ENCODE assay signal across 25 cellular contexts in genomic region chr5:45402804-45403455, GRCh38.
"Had no signal": no experiment of that assay in that cellular context is flagged by ENCODE, and none has a peak within 500 bp of the region (broad histone marks: within the 10 kb centered on the region; RNA-seq: fewer than 3 reads in every experiment).

No MANE protein-coding gene starts in this region.

- H3K4me1 ChIP-seq: SJCRH30 had no signal

- H3K4me3 ChIP-seq: MG63, SJCRH30 had no signal

- H3K27ac Mint-ChIP-seq: T-cell had no signal

- H3K9me3 ChIP-seq: MG63, SJCRH30 had no signal

- H3K36me3 ChIP-seq: MG63, SJCRH30 had no signal

- H3K4me1 Mint-ChIP-seq: T-cell had no signal

- H3K4me3 Mint-ChIP-seq: T-cell had no signal

- H3K36me3 Mint-ChIP-seq: T-cell had no signal

- H3K27me3 ChIP-seq: MG63, SJCRH30 had no signal

- ATAC-seq: Panc1, PC-3, Right ventricle myocardium inferior, T-cell had no signal

- DNase-seq: IMR-90, Karpas-422, KG1, MG63, NCI-H1092, NCI-H1105 treated with DMSO at 0.1 percent for 48 hours, NCI-H1417 treated with DMSO at 0.1 percent for 48 hours, NCI-H146, NCI-H1694 treated with DMSO at 0.1 percent for 48 hours, NCI-H1930, NCI-H2081 treated with DMSO at 0.1 percent for 48 hours, NCI-H2171, NCI-H226, NCI-H446, NCI-H510A, NCI-H524 treated with DMSO at 0.1 percent for 48 hours, NCI-H69, NCI-H774, PC-3, SHP77 treated with DMSO at 0.1 percent for 48 hours, SJCRH30, SW 1271, T-cell had no signal

- H3K27me3 Mint-ChIP-seq: T-cell had no signal

- H3K27ac ChIP-seq: SJCRH30 had no signal
